Comparison of ENCODE assay signal across 9 cellular contexts in the genomic region with DNA sequence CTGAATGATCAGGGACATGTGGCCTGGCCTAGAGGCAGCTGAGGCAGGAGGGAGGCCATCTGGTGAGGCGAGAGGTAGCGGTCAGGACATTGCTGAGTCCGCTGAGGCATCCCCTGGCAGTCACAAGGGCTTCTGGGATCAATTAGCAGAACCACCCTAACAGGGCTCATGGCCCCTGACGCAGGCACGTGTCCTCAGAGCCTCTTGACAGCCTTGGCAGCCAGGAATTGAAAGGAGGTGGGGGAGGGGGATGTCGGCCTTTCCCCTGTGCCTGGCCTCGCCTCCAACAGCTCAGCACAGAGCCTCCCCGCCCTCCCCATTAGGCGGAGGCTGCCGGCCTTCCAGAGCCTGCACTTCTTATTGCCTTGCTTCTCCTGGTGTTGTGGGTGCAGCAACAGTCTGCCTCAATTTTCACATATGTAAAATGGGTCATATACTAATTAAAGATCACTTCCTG. TPM values are rescaled to one million over a fixed set of nuclear protein-coding genes. Genes with fewer than 3 reads are reported as not detected.
DNase-seq lines count a peak whose midpoint lies in the region; ATAC-seq and TF ChIP-seq lines count a peak whose summit lies in the region.
"Had no signal": no experiment of that assay in that cellular context is flagged by ENCODE, and none has a peak within 500 bp of the region (broad histone marks: within the 10 kb centered on the region; RNA-seq: fewer than 3 reads in every experiment).

No MANE protein-coding gene starts in this region.

- POLR2A ChIA-PET in activated CD4-positive, alpha-beta memory T cell treated with anti-CD3 and anti-CD28 coated beads for 36 hours (lab: Charles Lee): no interaction called here

- CTCF ChIA-PET in activated CD4-positive, alpha-beta memory T cell treated with anti-CD3 and anti-CD28 coated beads for 36 hours (lab: Charles Lee): interaction anchor here (0.6 kb wide), 1 partner anchor 144 kb away, joined by 3 read pairs; no protein-coding TSS in a partner anchor

- peak; percentile 72 for DNase-seq in DMS153 (lab: John Stamatoyannopoulos, UW)
- peak; percentile 75 for DNase-seq in NCI-H2227 treated with DMSO at 0.1 percent for 48 hours (lab: John Stamatoyannopoulos, UW)
- peak; percentile 12 to 22 for DNase-seq in erythroblast (lab: John Stamatoyannopoulos, UW)
- DNase-seq in nephron progenitor cell: peak; percentile 64
- DNase-seq in pons (ENCODE audit: low spot score): no peak
- no peak for DNase-seq in activated CD4-positive, alpha-beta memory T cell treated with anti-CD3 and anti-CD28 coated beads for 36 hours
- DNase-seq in T-helper 9 cell: no peak

- intact Hi-C loops in activated CD4-positive, alpha-beta memory T cell treated with anti-CD3 and anti-CD28 coated beads for 36 hours (cut with micrococcal nuclease): no loop called here

- TF ChIP-seq POLR2A in erythroblast (IDR thresholded peaks at IDR 0.05; ENCODE audit: low read length): no peak

- peaks cover 79% of the 10 kb centered on the region for H3K4me1 Mint-ChIP-seq in nephron progenitor cell
- peaks cover 2% of the 10 kb centered on the region for H3K4me1 Mint-ChIP-seq in activated CD4-positive, alpha-beta memory T cell treated with anti-CD3 and anti-CD28 coated beads for 36 hours (ENCODE audit: low read depth)

- H3K9me3 Mint-ChIP-seq in nephron progenitor cell: peaks cover 7% of the 10 kb centered on the region
- H3K9me3 Mint-ChIP-seq in activated CD4-positive, alpha-beta memory T cell treated with anti-CD3 and anti-CD28 coated beads for 36 hours: no peaks in the 10 kb centered on the region

- no peaks in the 10 kb centered on the region for H3K36me3 Mint-ChIP-seq in nephron progenitor cell (ENCODE audit: low read depth)
- no peaks in the 10 kb centered on the region for H3K36me3 Mint-ChIP-seq in activated CD4-positive, alpha-beta memory T cell treated with anti-CD3 and anti-CD28 coated beads for 36 hours

- H3K27ac Mint-ChIP-seq in nephron progenitor cell: no peak overlapping the region
- no peak overlapping the region for H3K27ac Mint-ChIP-seq in activated CD4-positive, alpha-beta memory T cell treated with anti-CD3 and anti-CD28 coated beads for 36 hours

- H3K27me3 Mint-ChIP-seq in nephron progenitor cell (ENCODE audit: low read depth, poor library complexity): peaks cover 60% of the 10 kb centered on the region
- H3K27me3 Mint-ChIP-seq in activated CD4-positive, alpha-beta memory T cell treated with anti-CD3 and anti-CD28 coated beads for 36 hours: no peaks in the 10 kb centered on the region

- TF ChIP-seq CTCF in nephron progenitor cell (IDR thresholded peaks at IDR 0.05): no peak

- no peak overlapping the region for H3K4me3 Mint-ChIP-seq in nephron progenitor cell
- H3K4me3 Mint-ChIP-seq in activated CD4-positive, alpha-beta memory T cell treated with anti-CD3 and anti-CD28 coated beads for 36 hours: no peak overlapping the region

- ATAC-seq in HG03159 (IDR thresholded peaks at IDR 0.05; ENCODE audit: unreplicated experiment): no peak
- ATAC-seq: Panc1 had no signal

RNA-seq across cellular contexts. Expression of gene NFAM1, which starts 55.5 kb away (rescaled TPM):
- under 1 TPM; 0.15 to 0.24 TPM for total RNA-seq in activated CD4-positive, alpha-beta memory T cell treated with anti-CD3 and anti-CD28 coated beads for 36 hours

Comparison
In these comparisons a context has a peak if more than half of its experiments do, and no peak if none do; other contexts are left out.
1. DNase-seq: peak in DMS153 (single experiment), NCI-H2227 treated with DMSO at 0.1 percent for 48 hours (single experiment), erythroblast (2 of 2) and nephron progenitor cell (single experiment); none in pons (single experiment), activated CD4-positive, alpha-beta memory T cell treated with anti-CD3 and anti-CD28 coated beads for 36 hours (single experiment) and T-helper 9 cell (single experiment).